In genomic region chr1:200399860-200400259, GRCh38 we compare ENCODE assay signal across 27 cellular contexts.
"Had no signal": no experiment of that assay in that cellular context is flagged by ENCODE, and none has a peak within 500 bp of the region (broad histone marks: within the 10 kb centered on the region; RNA-seq: fewer than 3 reads in every experiment).

No MANE protein-coding gene starts in this region.

- H3K4me1 ChIP-seq: adrenal gland, ascending aorta, right atrium auricular region had no signal

- H3K4me3 ChIP-seq: adrenal gland, ascending aorta, esophagus squamous epithelium, heart left ventricle, lung, psoas muscle, right atrium auricular region, transverse colon had no signal

- H3K9me3 ChIP-seq: adrenal gland, ascending aorta, esophagus squamous epithelium, heart left ventricle, psoas muscle, right atrium auricular region, transverse colon had no signal

- H3K4me3 Mint-ChIP-seq: activated naive CD8-positive, alpha-beta T cell; activated T-cell treated with anti-CD3 and anti-CD28 coated beads, Interleukin-2, amount 50 U/mL, for 24 hours; effector memory CD8-positive, alpha-beta T cell; naive B cell; neural crest cell; stimulated activated naive CD8-positive, alpha-beta T cell treated with anti-CD3 and anti-CD28 coated beads, Interleukin-15, Interleukin-2, amounts not matched to agents 100 ng/mL and 50 ng/mL, for 24 hours; T-helper 2 cell treated with Interferon-gamma antibody and Interleukin-4, amounts not matched to agents 5 μg/mL and 100 μg/mL, for 36 hours had no signal

- ATAC-seq: effector memory CD8-positive, alpha-beta T cell; heart left ventricle; left lobe of liver; psoas muscle had no signal

- H3K9me3 Mint-ChIP-seq: activated T-cell treated with anti-CD3 and anti-CD28 coated beads, Interleukin-2, amount 50 U/mL, for 24 hours; activated T-helper 2 cell treated with anti-CD3 and anti-CD28 coated beads, Interferon-gamma antibody, Interleukin-2, Interleukin-4, amounts not matched to agents 10 μg/mL and 5 μg/mL and 100 μg/mL, durations not matched to agents 14 hours and 24 hours and 36 hours; effector memory CD8-positive, alpha-beta T cell; naive B cell; neural crest cell; stimulated activated naive CD8-positive, alpha-beta T cell treated with anti-CD3 and anti-CD28 coated beads, Interleukin-15, Interleukin-2, amounts not matched to agents 100 ng/mL and 50 ng/mL, for 24 hours; T-helper 2 cell treated with Interferon-gamma antibody and Interleukin-4, amounts not matched to agents 5 μg/mL and 100 μg/mL, for 36 hours had no signal

- H3K27ac ChIP-seq: adrenal gland, ascending aorta, brain microvascular endothelial cell, esophagus squamous epithelium, heart left ventricle, psoas muscle, right atrium auricular region, transverse colon, WERI-Rb-1 had no signal

- FAIRE-seq: colon, kidney, urothelium cell line had no signal

- H3K27ac Mint-ChIP-seq: activated T-cell treated with anti-CD3 and anti-CD28 coated beads, Interleukin-2, amount 50 U/mL, for 24 hours; activated T-helper 2 cell treated with anti-CD3 and anti-CD28 coated beads, Interferon-gamma antibody, Interleukin-2, Interleukin-4, amounts not matched to agents 10 μg/mL and 5 μg/mL and 100 μg/mL, durations not matched to agents 14 hours and 24 hours and 36 hours; naive B cell; T-helper 2 cell treated with Interferon-gamma antibody and Interleukin-4, amounts not matched to agents 5 μg/mL and 100 μg/mL, for 36 hours had no signal

- H3K27me3 Mint-ChIP-seq: activated naive CD8-positive, alpha-beta T cell; activated T-cell treated with anti-CD3 and anti-CD28 coated beads, Interleukin-2, amount 50 U/mL, for 24 hours; effector memory CD8-positive, alpha-beta T cell; naive B cell; stimulated activated naive CD8-positive, alpha-beta T cell treated with anti-CD3 and anti-CD28 coated beads, Interleukin-15, Interleukin-2, amounts not matched to agents 100 ng/mL and 50 ng/mL, for 24 hours had no signal

- H3K27me3 ChIP-seq: adrenal gland, ascending aorta, brain microvascular endothelial cell, esophagus squamous epithelium, heart left ventricle, right atrium auricular region, transverse colon had no signal

- DNase-seq: activated CD8-positive, alpha-beta memory T cell treated with anti-CD3 and anti-CD28 coated beads, Interleukin-2, amount 50 U/mL, for 4 hours; activated naive CD4-positive, alpha-beta T cell; activated T-cell treated with anti-CD3 and anti-CD28 coated beads, Interleukin-2, amount 50 U/mL, for 24 hours; adrenal gland; brain microvascular endothelial cell; central memory CD4-positive, alpha-beta T cell; effector memory CD8-positive, alpha-beta T cell; esophagus squamous epithelium; heart left ventricle; kidney; naive B cell; occipital lobe; psoas muscle; stimulated activated CD4-positive, alpha-beta T cell treated with anti-CD3 and anti-CD28 coated beads, Interleukin-1b, Interleukin-23, amount 100 ng/mL, for 48 hours; transverse colon; WERI-Rb-1 had no signal

- H3K36me3 ChIP-seq: adrenal gland, transverse colon had no signal
